18 cellular contexts compared by ENCODE assay signal in the genomic region with DNA sequence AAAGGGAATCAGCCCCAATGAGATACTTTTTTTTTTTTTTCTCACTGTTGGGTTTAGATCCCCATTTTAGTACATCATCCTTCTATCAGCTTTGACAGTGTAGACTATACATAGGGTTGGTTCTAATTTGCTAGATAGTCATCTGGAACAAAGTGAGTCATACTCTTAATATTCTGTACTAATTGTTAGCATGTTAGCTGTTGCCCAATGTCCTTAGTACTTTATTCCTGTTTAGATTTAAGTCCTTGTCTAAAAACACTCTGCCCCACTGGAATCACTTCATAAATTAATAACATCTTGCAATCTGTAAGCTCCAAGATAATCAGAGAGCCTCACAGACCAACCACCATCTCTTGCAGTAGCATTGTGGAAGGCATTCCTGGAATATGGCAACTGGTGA.
DNase-seq lines count a peak whose midpoint lies in the region; ATAC-seq and TF ChIP-seq lines count a peak whose summit lies in the region.
"Had no signal": no experiment of that assay in that cellular context is flagged by ENCODE, and none has a peak within 500 bp of the region (broad histone marks: within the 10 kb centered on the region; RNA-seq: fewer than 3 reads in every experiment).

No MANE protein-coding gene starts in this region.

- H3K36me3 Mint-ChIP-seq in chondrocyte (ENCODE audit: low read depth): no peaks in the 10 kb centered on the region
- H3K36me3 Mint-ChIP-seq: CD4-positive, CD25-positive, alpha-beta regulatory T cell; CD8-positive, alpha-beta memory T cell had no signal

- TF ChIP-seq CTCF in AG10803 (conservative IDR thresholded peaks at IDR 0.05; ENCODE audit: low read length) (no peak), chondrocyte (IDR thresholded peaks at IDR 0.05) (no peak)

- peak; percentile 21 for DNase-seq in AG10803 (ENCODE audit: low read depth)
- peak; percentile 5 for DNase-seq in RPMI7951 (ENCODE audit: low read depth)
- peak; percentile 1 for DNase-seq in fibroblast of gingiva (ENCODE audit: low read depth)
- peak; percentile 8 for DNase-seq in renal cortical epithelial cell (ENCODE audit: low read depth)
- no peak for DNase-seq in GOT3 (lab: John Stamatoyannopoulos, UW)
- no peak for DNase-seq in chondrocyte (ENCODE audit: low spot score)
- DNase-seq: 8988T; C1 segment of cervical spinal cord; CD4-positive, CD25-positive, alpha-beta regulatory T cell; CD8-positive, alpha-beta memory T cell; COR-L47; DMS 273 treated with DMSO at 0.1 percent for 48 hours; DMS53; DND-41; HCEC 1CT; IMR-90 had no signal

- H3K9me3 Mint-ChIP-seq in chondrocyte (ENCODE audit: low read depth): no peaks in the 10 kb centered on the region
- H3K9me3 Mint-ChIP-seq: CD4-positive, CD25-positive, alpha-beta regulatory T cell; CD8-positive, alpha-beta memory T cell had no signal

- H3K27ac Mint-ChIP-seq in chondrocyte (ENCODE audit: unreplicated experiment): no peak overlapping the region
- H3K27ac Mint-ChIP-seq: B cell; CD4-positive, CD25-positive, alpha-beta regulatory T cell; CD8-positive, alpha-beta memory T cell had no signal

- H3K4me1 Mint-ChIP-seq in chondrocyte (ENCODE audit: low read depth): no peaks in the 10 kb centered on the region
- H3K4me1 Mint-ChIP-seq: B cell; CD4-positive, CD25-positive, alpha-beta regulatory T cell; CD8-positive, alpha-beta memory T cell had no signal

- H3K4me3 ChIP-seq in AG10803 (ENCODE audit: low read length): no peak overlapping the region

- ATAC-seq in HG03432 (IDR thresholded peaks at IDR 0.05; ENCODE audit: unreplicated experiment): no peak

- no peaks in the 10 kb centered on the region for H3K27me3 Mint-ChIP-seq in chondrocyte (ENCODE audit: low read depth)

- H3K4me3 Mint-ChIP-seq in chondrocyte (ENCODE audit: unreplicated experiment): no peak overlapping the region
- H3K4me3 Mint-ChIP-seq: B cell; CD4-positive, CD25-positive, alpha-beta regulatory T cell; CD8-positive, alpha-beta memory T cell had no signal

Comparison
In these comparisons a context has a peak if more than half of its experiments do, and no peak if none do; other contexts are left out.
1. DNase-seq: peak in AG10803 (single experiment), RPMI7951 (single experiment), fibroblast of gingiva (single experiment) and renal cortical epithelial cell (single experiment); none in GOT3 (single experiment) and chondrocyte (single experiment).